In genomic region chr18:22031581-22031980, GRCh38 we compare ENCODE assay signal across 29 cellular contexts.
A peak's percentile ranks its signal among the peaks of the same experiment; 100 is the strongest.
DNase-seq lines count a peak whose midpoint lies in the region; ATAC-seq and TF ChIP-seq lines count a peak whose summit lies in the region.
"Had no signal": no experiment of that assay in that cellular context is flagged by ENCODE, and none has a peak within 500 bp of the region (broad histone marks: within the 10 kb centered on the region; RNA-seq: fewer than 3 reads in every experiment).

No MANE protein-coding gene starts in this region.

- H3K27ac ChIP-seq in GM23248, result no peak overlapping the region; the same call in 1 of the 2 replicates
- H3K27ac ChIP-seq in RWPE1, result peak overlapping the region; percentile 58
- H3K27ac ChIP-seq in CD4-positive, alpha-beta memory T cell (ENCODE audit: low read depth, low read length), result no peak overlapping the region
- H3K27ac ChIP-seq: BLaER1 treated with 17β-estradiol and CSF1 and Interleukin-3, amounts not matched to agents 10 nM and 100 nM; HL-60; left ventricle myocardium inferior; right atrium auricular region; transverse colon had no signal

- peak overlapping the region; percentile 32 for H3K4me3 ChIP-seq in GM23248
- no peak overlapping the region for H3K4me3 ChIP-seq in fibroblast of mammary gland (ENCODE audit: control insufficient read depth, low read depth, low read length)
- no peak overlapping the region for H3K4me3 ChIP-seq in CD4-positive, alpha-beta memory T cell (ENCODE audit: low read length in 2 of 2)
- H3K4me3 ChIP-seq: BLaER1 treated with 17β-estradiol and CSF1 and Interleukin-3, amounts not matched to agents 10 nM and 100 nM; left ventricle myocardium inferior; right atrium auricular region; transverse colon had no signal

- no peaks in the 10 kb centered on the region for H3K36me3 ChIP-seq in GM23248 (ENCODE audit: low read depth)
- H3K36me3 ChIP-seq in CD4-positive, alpha-beta memory T cell (ENCODE audit: insufficient read depth, low read length), result no peaks in the 10 kb centered on the region
- H3K36me3 ChIP-seq: BLaER1 treated with 17β-estradiol and CSF1 and Interleukin-3, amounts not matched to agents 10 nM and 100 nM; left ventricle myocardium inferior; right atrium auricular region; transverse colon had no signal

- DNase-seq in GM23248 (peak; percentile 26), RWPE1 (ENCODE audit: low spot score) (no peak), fibroblast of mammary gland (ENCODE audit: low read depth) (peak; percentile 11), progenitor cell of endocrine pancreas (ENCODE audit: low spot score, unreplicated experiment) (no peak), HPDE6-E6E7 (ENCODE audit: extremely low spot score) (no peak), NCI-H2196 treated with DMSO at 0.1 percent for 48 hours (lab: John Stamatoyannopoulos, UW; ENCODE audit: unreplicated experiment) (no peak)
- no peak for DNase-seq in CD4-positive, alpha-beta memory T cell
- DNase-seq: activated CD4-positive, alpha-beta T cell treated with anti-CD3 and anti-CD28 coated beads, Interleukin-2, amount 50 U/mL, for 48 hours; activated CD8-positive, alpha-beta memory T cell treated with anti-CD3 and anti-CD28 coated beads, Interleukin-2, amount 50 U/mL, for 4 hours; activated naive CD4-positive, alpha-beta T cell treated with anti-CD3 and anti-CD28 coated beads, Interleukin-2, amount 50 U/mL, for 16 hours; amygdala; COR-L47; cortex of kidney; DMS79 treated with DMSO at 0.1 percent for 48 hours; left ventricle myocardium inferior; natural killer cell; NCI-H1694; NCI-H2171; NCI-H524 treated with DMSO at 0.1 percent for 48 hours; stimulated activated CD4-positive, alpha-beta T cell treated with anti-CD3 and anti-CD28 coated beads, Interleukin-2, amount 100 ng/mL, for 24 hours; transverse colon had no signal

- no peak overlapping the region for H3K9ac ChIP-seq in GM23248
- H3K9ac ChIP-seq: BLaER1 treated with 17β-estradiol and CSF1 and Interleukin-3, amounts not matched to agents 10 nM and 100 nM had no signal

- TF ChIP-seq CTCF in RWPE1 (conservative IDR thresholded peaks at IDR 0.05; ENCODE audit: low read depth) (no peak), fibroblast of mammary gland (conservative IDR thresholded peaks at IDR 0.05; ENCODE audit: control insufficient read depth, insufficient read depth, low read depth, low read length) (no peak), progenitor cell of endocrine pancreas (IDR thresholded peaks at IDR 0.05; ENCODE audit: unreplicated experiment) (no peak)

- H3K4me2 ChIP-seq in GM23248 (ENCODE audit: unreplicated experiment), result peak overlapping the region; percentile 34
- H3K4me2 ChIP-seq: BLaER1 treated with 17β-estradiol and CSF1 and Interleukin-3, amounts not matched to agents 10 nM and 100 nM had no signal

- no peak overlapping the region for H2AFZ ChIP-seq in GM23248

- peaks cover 26% of the 10 kb centered on the region for H3K4me1 Mint-ChIP-seq in progenitor cell of endocrine pancreas (ENCODE audit: low read depth)
- no peaks in the 10 kb centered on the region for H3K4me1 Mint-ChIP-seq in CD4-positive, alpha-beta memory T cell
- H3K4me1 Mint-ChIP-seq: natural killer cell had no signal

- intact Hi-C loops in CD4-positive, alpha-beta memory T cell (cut with micrococcal nuclease), result no loop called here

- 35 to 52% methylated on average over 7 of the region's 7 CpGs for WGBS in GM23248 (ENCODE audit: low coverage in 1 of 2, low lambda C conversion rate in 2 of 2, missing lambda C conversion rate in 2 of 2), 2 experiments

- H3K27ac Mint-ChIP-seq in progenitor cell of endocrine pancreas, result peak overlapping the region; percentile 66
- no peak overlapping the region for H3K27ac Mint-ChIP-seq in CD4-positive, alpha-beta memory T cell
- H3K27ac Mint-ChIP-seq: natural killer cell; T-helper 1 cell treated with Interleukin-12 subunit alpha and Interleukin-12 subunit beta and Interleukin-4 antibody, amounts not matched to agents 30 μg/mL and 1 μg/mL, for 36 hours had no signal

- no peaks in the 10 kb centered on the region for H4K20me1 ChIP-seq in GM23248 (ENCODE audit: insufficient read depth)
- H4K20me1 ChIP-seq: BLaER1 treated with 17β-estradiol and CSF1 and Interleukin-3, amounts not matched to agents 10 nM and 100 nM had no signal

- POLR2A ChIA-PET in RWPE1 (lab: Yijun Ruan, JAX; ENCODE audit: low non-redundant PET), result no interaction called here
- POLR2A ChIA-PET in CD4-positive, alpha-beta memory T cell (lab: Charles Lee; ENCODE audit: partially characterized antibody), result no interaction called here

- H3K79me2 ChIP-seq in GM23248 (ENCODE audit: insufficient read depth), result no peaks in the 10 kb centered on the region

- no peaks in the 10 kb centered on the region for H3K9me2 ChIP-seq in GM23248 (ENCODE audit: insufficient read depth)

- H3K9me3 Mint-ChIP-seq in progenitor cell of endocrine pancreas (ENCODE audit: low read depth), result no peaks in the 10 kb centered on the region
- no peaks in the 10 kb centered on the region for H3K9me3 Mint-ChIP-seq in CD4-positive, alpha-beta memory T cell
- H3K9me3 Mint-ChIP-seq: mesothelial cell of epicardium; natural killer cell; T-helper 1 cell treated with Interleukin-12 subunit alpha and Interleukin-12 subunit beta and Interleukin-4 antibody, amounts not matched to agents 30 μg/mL and 1 μg/mL, for 36 hours had no signal

- no peak overlapping the region for H3K4me3 Mint-ChIP-seq in progenitor cell of endocrine pancreas (ENCODE audit: low read depth)
- H3K4me3 Mint-ChIP-seq in CD4-positive, alpha-beta memory T cell, result no peak overlapping the region
- H3K4me3 Mint-ChIP-seq: mesothelial cell of epicardium; natural killer cell; T-helper 1 cell treated with Interleukin-12 subunit alpha and Interleukin-12 subunit beta and Interleukin-4 antibody, amounts not matched to agents 30 μg/mL and 1 μg/mL, for 36 hours had no signal

- H3K9me3 ChIP-seq in GM23248 (ENCODE audit: low read depth), result no peaks in the 10 kb centered on the region
- H3K9me3 ChIP-seq in CD4-positive, alpha-beta memory T cell (ENCODE audit: control insufficient read depth in 1 of 2, low read length in 2 of 2), result no peaks in the 10 kb centered on the region
- H3K9me3 ChIP-seq: BLaER1 treated with 17β-estradiol and CSF1 and Interleukin-3, amounts not matched to agents 10 nM and 100 nM; left ventricle myocardium inferior; right atrium auricular region; transverse colon had no signal

- H3K4me1 ChIP-seq in GM23248 (ENCODE audit: insufficient read depth), result peaks cover 18% of the 10 kb centered on the region
- no peaks in the 10 kb centered on the region for H3K4me1 ChIP-seq in CD4-positive, alpha-beta memory T cell (ENCODE audit: insufficient read depth, low read length)
- H3K4me1 ChIP-seq: BLaER1 treated with 17β-estradiol and CSF1 and Interleukin-3, amounts not matched to agents 10 nM and 100 nM; left ventricle myocardium inferior; right atrium auricular region had no signal

- CTCF ChIA-PET in RWPE1 (lab: Yijun Ruan, JAX), result no interaction called here
- CTCF ChIA-PET in CD4-positive, alpha-beta memory T cell (lab: Charles Lee; ENCODE audit: partially characterized antibody), result no interaction called here

- H3K27me3 Mint-ChIP-seq in progenitor cell of endocrine pancreas, result no peaks in the 10 kb centered on the region
- H3K27me3 Mint-ChIP-seq in CD4-positive, alpha-beta memory T cell, result peaks cover 2% of the 10 kb centered on the region in 2 donors

- H3F3A ChIP-seq in GM23248 (ENCODE audit: insufficient read depth), result peaks cover 15% of the 10 kb centered on the region

- in situ Hi-C loops in GM23248 (cut with MboI), result no loop called here

- no peaks in the 10 kb centered on the region for H3K27me3 ChIP-seq in GM23248 (replicated peaks; ENCODE audit: insufficient read depth)
- no peaks in the 10 kb centered on the region for H3K27me3 ChIP-seq in CD4-positive, alpha-beta memory T cell (ENCODE audit: insufficient read depth, low read length)
- H3K27me3 ChIP-seq: BLaER1 treated with 17β-estradiol and CSF1 and Interleukin-3, amounts not matched to agents 10 nM and 100 nM; right atrium auricular region; transverse colon had no signal

- no peaks in the 10 kb centered on the region for H3K36me3 Mint-ChIP-seq in progenitor cell of endocrine pancreas (ENCODE audit: insufficient read depth)
- H3K36me3 Mint-ChIP-seq in CD4-positive, alpha-beta memory T cell, result no peaks in the 10 kb centered on the region
- H3K36me3 Mint-ChIP-seq: mesothelial cell of epicardium, natural killer cell had no signal

- no peak for ATAC-seq in GM19023 (IDR thresholded peaks at IDR 0.05; ENCODE audit: unreplicated experiment)
- ATAC-seq: activated CD4-positive, CD25-positive, alpha-beta regulatory T cell treated with anti-CD3 and anti-CD28 coated beads, Interleukin-2, amount 50 U/mL, for 24 hours; HepG2; natural killer cell had no signal

Comparison
In these comparisons a context has a peak if more than half of its experiments do, and no peak if none do; other contexts are left out.
1. DNase-seq: peak in GM23248 (single experiment) and fibroblast of mammary gland (single experiment); none in RWPE1 (single experiment), progenitor cell of endocrine pancreas (single experiment), HPDE6-E6E7 (single experiment), NCI-H2196 treated with DMSO at 0.1 percent for 48 hours (single experiment) and CD4-positive, alpha-beta memory T cell (0 of 5).